Comparison of ENCODE assay signal across 8 cellular contexts in genomic region chr1:9724706-9725476, GRCh38.
A peak's percentile ranks its signal among the peaks of the same experiment; 100 is the strongest.
DNase-seq lines count a peak whose midpoint lies in the region; ATAC-seq and TF ChIP-seq lines count a peak whose summit lies in the region.

No MANE protein-coding gene starts in this region.

- no peak overlapping the region for H3K4me3 ChIP-seq in esophagus squamous epithelium

- peaks cover 0 to 15% (median 10%) of the 10 kb centered on the region in 3 donors for H3K9me3 ChIP-seq in esophagus squamous epithelium

- no peaks in the 10 kb centered on the region for H3K27me3 ChIP-seq in esophagus squamous epithelium

- ATAC-seq in HG03175 (IDR thresholded peaks at IDR 0.05; ENCODE audit: unreplicated experiment) (peak; percentile 75), omental fat pad (ENCODE audit: low FRiP score) (peak; percentile 29), HG02970 (IDR thresholded peaks at IDR 0.05; ENCODE audit: low FRiP score, unreplicated experiment) (no peak), HG03457 (IDR thresholded peaks at IDR 0.05; ENCODE audit: unreplicated experiment) (no peak)

- WGBS in esophagus squamous epithelium, 2 donors, result 64 to 65% methylated on average over 8 to 17 of the region's 24 CpGs

- TF ChIP-seq CTCF in esophagus squamous epithelium (IDR thresholded peaks at IDR 0.05) (peak; percentile 77 to 93 (median 88)), omental fat pad (IDR thresholded peaks at IDR 0.05) (no peak)

- H3K36me3 ChIP-seq in esophagus squamous epithelium, result peaks cover 28 to 100% (median 47%) of the 10 kb centered on the region in 3 donors

- DNase-seq in ELF-1 (ENCODE audit: low read depth, low spot score) (peak; percentile 88), OCI-M2 (lab: John Stamatoyannopoulos, UW; ENCODE audit: unreplicated experiment) (peak; percentile 22), esophagus squamous epithelium (lab: John Stamatoyannopoulos, UW) (no peak), omental fat pad (ENCODE audit: low spot score) (no peak)
- DNase-seq in activated T-cell treated with anti-CD3 and anti-CD28 coated beads, Interleukin-2, amount 50 U/mL, for 1 hour, result peak; percentile 77

- no peak overlapping the region for H3K27ac ChIP-seq in esophagus squamous epithelium

- H3K4me1 ChIP-seq in esophagus squamous epithelium, result peaks cover 0 to 21% (median 0%) of the 10 kb centered on the region in 3 donors

- intact Hi-C loops in esophagus squamous epithelium (cut with DNase I), result no loop called here

- TF ChIP-seq POLR2A in esophagus squamous epithelium (IDR thresholded peaks at IDR 0.05), result no peak

Comparison
In these comparisons a context has a peak if more than half of its experiments do, and no peak if none do; other contexts are left out.
1. DNase-seq: peak in ELF-1 (single experiment), OCI-M2 (single experiment) and activated T-cell treated with anti-CD3 and anti-CD28 coated beads, Interleukin-2, amount 50 U/mL, for 1 hour (single experiment); none in esophagus squamous epithelium (single experiment) and omental fat pad (single experiment).
2. ATAC-seq: peak in HG03175 (single experiment) and omental fat pad (single experiment); none in HG02970 (single experiment) and HG03457 (single experiment).
3. CTCF ChIP-seq: peak in esophagus squamous epithelium (6 of 6); none in omental fat pad (0 of 3).